8 cellular contexts compared by ENCODE assay signal in genomic region chr22:38177926-38178604, GRCh38. TPM values are rescaled to one million over a fixed set of nuclear protein-coding genes. Genes with fewer than 3 reads are reported as not detected.
DNase-seq lines count a peak whose midpoint lies in the region.

No MANE protein-coding gene starts in this region.

- peak overlapping the region; percentile 27 for H3K9ac ChIP-seq in HUES64 (ENCODE audit: low read depth, low read length)
- H3K9ac ChIP-seq in skeletal muscle tissue (ENCODE audit: low read depth in 1 of 3, low read length in 3 of 3) = peak overlapping the region; percentile 2 to 84 (median 67)
- H3K9ac ChIP-seq in Karpas-422 (ENCODE audit: low read length) = no peak overlapping the region

- no peak overlapping the region for H3K4me3 ChIP-seq in HUES64 (ENCODE audit: low read length)
- peak overlapping the region in 1 of 3 donors; percentile 41 for H3K4me3 ChIP-seq in skeletal muscle tissue (ENCODE audit: low read length in 3 of 3)
- H3K4me3 ChIP-seq in Karpas-422 (ENCODE audit: low read length) = no peak overlapping the region

- WGBS in HUES64 = 69% methylated on average over 15 of the region's 15 CpGs

- H3K27ac ChIP-seq in HUES64 (ENCODE audit: low read depth, low read length) (peak overlapping the region; percentile 72), skeletal muscle tissue (ENCODE audit: low read depth, low read length) (peak overlapping the region; percentile 100), Karpas-422 (ENCODE audit: low read length) (no peak overlapping the region)

- H3K4me1 ChIP-seq in HUES64 (ENCODE audit: insufficient read depth, low read length) (peaks cover 19% of the 10 kb centered on the region), skeletal muscle tissue (ENCODE audit: control insufficient read depth in 3 of 3, insufficient read depth in 3 of 3, low read length in 3 of 3) (peaks cover 42 to 62% (median 62%) of the 10 kb centered on the region in 3 donors), Karpas-422 (ENCODE audit: low read length) (peaks cover 22% of the 10 kb centered on the region)

- no peak overlapping the region for H3K4me2 ChIP-seq in Karpas-422 (ENCODE audit: low read depth, low read length, poor library complexity, severe bottlenecking)

- no peaks in the 10 kb centered on the region for H3K27me3 ChIP-seq in HUES64 (ENCODE audit: insufficient read depth, low read length)
- H3K27me3 ChIP-seq in skeletal muscle tissue (ENCODE audit: control insufficient read depth in 3 of 3, insufficient read depth in 3 of 3, low read length in 3 of 3) = no peaks in the 10 kb centered on the region
- no peaks in the 10 kb centered on the region for H3K27me3 ChIP-seq in Karpas-422 (ENCODE audit: low read length)

- H3K36me3 ChIP-seq in HUES64 (ENCODE audit: insufficient read depth, low read length) = no peaks in the 10 kb centered on the region
- H3K36me3 ChIP-seq in skeletal muscle tissue (ENCODE audit: control insufficient read depth in 3 of 3, insufficient read depth in 3 of 3, low read length in 3 of 3) = no peaks in the 10 kb centered on the region
- H3K36me3 ChIP-seq in Karpas-422 (ENCODE audit: insufficient read depth, low read length) = no peaks in the 10 kb centered on the region

- no peaks in the 10 kb centered on the region for H3K9me3 ChIP-seq in HUES64 (ENCODE audit: insufficient read depth, low read depth, low read length)
- H3K9me3 ChIP-seq in skeletal muscle tissue (ENCODE audit: control insufficient read depth in 3 of 3, low read length in 3 of 3) = no peaks in the 10 kb centered on the region
- H3K9me3 ChIP-seq in Karpas-422 (ENCODE audit: low read length) = no peaks in the 10 kb centered on the region

- peaks cover 14% of the 10 kb centered on the region for H3K79me2 ChIP-seq in Karpas-422 (ENCODE audit: low read length)

- H2AFZ ChIP-seq in Karpas-422 (ENCODE audit: low read length) = no peak overlapping the region

- H4K20me1 ChIP-seq in Karpas-422 (ENCODE audit: insufficient read depth, low read depth, low read length) = no peaks in the 10 kb centered on the region

- H3K9me2 ChIP-seq in Karpas-422 (replicated peaks; ENCODE audit: insufficient read depth, low read length) = no peaks in the 10 kb centered on the region

- DNase-seq in Ammon's horn (ENCODE audit: low spot score) (peak; percentile 72), amniotic stem cell (lab: John Stamatoyannopoulos, UW) (peak; percentile 36), hypothalamus (lab: John Stamatoyannopoulos, UW) (peak in 31 of 51 donors; percentile 21 to 70 (median 41)), HPDE6-E6E7 (ENCODE audit: extremely low spot score) (no peak), Karpas-422 (no peak)
- no peak for DNase-seq in stimulated activated CD4-positive, alpha-beta T cell treated with anti-CD3 and anti-CD28 coated beads, Interleukin-12 subunit alpha, Interleukin-12 subunit beta, amount 100 ng/mL, for 4 hours

RNA-seq across cellular contexts. Expression of gene PLA2G6, which starts 3.6 kb away (rescaled TPM):
- 6.4 TPM for polyA plus RNA-seq in HUES64 (2013, experiment 1 of 2)
- polyA plus RNA-seq in HUES64 (2013, experiment 2 of 2) = 12.7 TPM
- total RNA-seq in skeletal muscle tissue = 14.1 TPM
- total RNA-seq in Karpas-422 (2014; rRNA removed; shearing (Covaris generic); ENCODE audit: low replicate concordance) = 76.6 and 88.0 TPM in 2 replicates

RNA-seq across cellular contexts. Expression of gene MAFF, which starts 23.7 kb away (rescaled TPM):
- polyA plus RNA-seq in HUES64 (2013, experiment 1 of 2) = 3.0 TPM
- 3.2 TPM for polyA plus RNA-seq in HUES64 (2013, experiment 2 of 2)
- total RNA-seq in skeletal muscle tissue = 4.2 TPM
- 2.9 and 9.0 TPM in 2 replicates for total RNA-seq in Karpas-422 (2014; rRNA removed; shearing (Covaris generic); ENCODE audit: low replicate concordance)

Comparison
In these comparisons a context has a peak if more than half of its experiments do, and no peak if none do; other contexts are left out.
1. DNase-seq: peak in Ammon's horn (single experiment), amniotic stem cell (single experiment) and hypothalamus (31 of 51); none in stimulated activated CD4-positive, alpha-beta T cell treated with anti-CD3 and anti-CD28 coated beads, Interleukin-12 subunit alpha, Interleukin-12 subunit beta, amount 100 ng/mL, for 4 hours (single experiment), HPDE6-E6E7 (single experiment) and Karpas-422 (single experiment).